Comparison of ENCODE assay signal across 34 cellular contexts in the genomic region with DNA sequence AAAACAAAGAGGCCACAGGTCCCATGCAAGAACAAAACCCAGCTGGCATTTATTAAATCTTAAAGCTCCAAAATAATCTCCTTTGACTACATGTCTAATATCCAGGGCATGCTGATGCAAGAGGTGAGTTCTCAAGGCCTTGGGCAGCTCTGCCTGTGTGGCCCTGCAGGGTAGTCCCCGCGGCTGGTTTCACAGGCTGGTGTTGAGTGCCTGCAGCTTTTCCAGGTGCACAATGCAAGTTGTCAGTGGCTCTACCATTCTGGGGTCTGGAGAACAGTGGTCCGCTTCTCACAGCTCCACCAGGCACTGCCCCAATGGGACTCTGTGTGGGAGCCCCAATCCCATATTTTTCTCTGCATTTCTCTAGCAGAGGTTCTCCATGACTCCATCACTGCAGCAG. TPM values are rescaled to one million over a fixed set of nuclear protein-coding genes. Genes with fewer than 3 reads are reported as not detected.
"Had no signal": no experiment of that assay in that cellular context is flagged by ENCODE, and none has a peak within 500 bp of the region (broad histone marks: within the 10 kb centered on the region; RNA-seq: fewer than 3 reads in every experiment).

No MANE protein-coding gene starts in this region.

- DNase-seq: Karpas-422, KBM-7, MM.1S, MV-4-11, NCI-H1092, NCI-H1105, NCI-H1417 treated with DMSO at 0.1 percent for 48 hours, NCI-H1436 treated with DMSO at 0.1 percent for 48 hours, NCI-H1694 treated with DMSO at 0.1 percent for 48 hours, NCI-H187 treated with DMSO at 0.1 percent for 48 hours, NCI-H2029, NCI-H2081, NCI-H2171 treated with DMSO at 0.1 percent for 48 hours, NCI-H226, NCI-H446 treated with DMSO at 0.1 percent for 48 hours, NCI-H510A, NCI-H524, NCI-H526, NCI-H69, NCI-H748 treated with DMSO at 0.1 percent for 48 hours, NCI-H82, PC-9, SHP77, SIG-M5, SJCRH30 had no signal

- H3K9me3 ChIP-seq: SJCRH30 had no signal

- H3K9ac ChIP-seq: KMS-11 had no signal

- H3K4me1 ChIP-seq: SJCRH30 had no signal

- H3K36me3 ChIP-seq: SJCRH30 had no signal

- H3K4me3 ChIP-seq: PC-9, SJCRH30, SK-N-MC had no signal

- ATAC-seq: Panc1, Right ventricle myocardium inferior, SK-N-SH treated with all-trans-retinoic acid at 6 μM for 48 hours had no signal

- H3K27ac ChIP-seq: KMS-11, PC-9, RWPE1, SJCRH30, SK-N-MC had no signal

- H3K4me2 ChIP-seq: PC-9 had no signal

- H2AFZ ChIP-seq: PC-9 had no signal

- H3K27me3 ChIP-seq: SJCRH30 had no signal

RNA-seq across cellular contexts. Expression of gene HCN1, which starts 54.4 kb away (rescaled TPM):
- total RNA-seq: MCF 10A, OCI-LY7, PC-9, Right ventricle myocardium inferior, RPMI7951 had no signal
